In genomic region chr13:95678967-95679366, GRCh38 we compare ENCODE assay signal across 9 cellular contexts. TPM values are rescaled to one million over a fixed set of nuclear protein-coding genes. Genes with fewer than 3 reads are reported as not detected.
DNase-seq lines count a peak whose midpoint lies in the region; ATAC-seq and TF ChIP-seq lines count a peak whose summit lies in the region.
"Had no signal": no experiment of that assay in that cellular context is flagged by ENCODE, and none has a peak within 500 bp of the region (broad histone marks: within the 10 kb centered on the region; RNA-seq: fewer than 3 reads in every experiment).

No MANE protein-coding gene starts in this region.

- H3K9ac ChIP-seq in SU-DHL-6 (ENCODE audit: low read length) (peak overlapping the region; percentile 97; the same call in 1 of the 2 replicates), fibroblast of lung (ENCODE audit: insufficient read depth, low read length) (no peak overlapping the region), skeletal muscle satellite cell (ENCODE audit: low read depth, low read length) (peak overlapping the region; percentile 94)

- H3K27ac ChIP-seq in SU-DHL-6 (ENCODE audit: low read depth, low read length), result no peak overlapping the region
- H3K27ac ChIP-seq in fibroblast of lung (ENCODE audit: insufficient read depth, low read length), result no peak overlapping the region

- H4K20me1 ChIP-seq in SU-DHL-6 (ENCODE audit: low read depth, low read length) (peaks cover 22% of the 10 kb centered on the region; the same call in 1 of the 2 replicates), fibroblast of lung (ENCODE audit: control insufficient read depth, extremely low read depth, insufficient read depth, low read length) (no peaks in the 10 kb centered on the region)

- POLR2A ChIA-PET in activated CD4-positive, alpha-beta T cell treated with anti-CD3 and anti-CD28 coated beads, Interleukin-2, amount 10 ng/mL, durations not matched to agents 7 days and 5 days (lab: Charles Lee), result no interaction called here

- peak overlapping the region; percentile 97 for H3K4me3 ChIP-seq in SU-DHL-6 (ENCODE audit: insufficient read depth, low read length, poor library complexity, severe bottlenecking)
- peak overlapping the region; percentile 24 to 97 (median 84) for H3K4me3 ChIP-seq in fibroblast of lung (replicated peaks in 1 of 4; ENCODE audit: control extremely low read depth in 1 of 4, insufficient read depth in 1 of 4, low read depth in 3 of 4, low read length in 4 of 4)
- peak overlapping the region; percentile 98 for H3K4me3 ChIP-seq in skeletal muscle satellite cell (ENCODE audit: low read length)

- no peaks in the 10 kb centered on the region for H3K9me2 ChIP-seq in SU-DHL-6 (replicated peaks; ENCODE audit: insufficient read depth, low read length)

- DNase-seq in activated CD4-positive, alpha-beta T cell treated with anti-CD3 and anti-CD28 coated beads, Interleukin-2, amount 10 ng/mL, durations not matched to agents 7 days and 5 days, result no peak
- no peak for DNase-seq in activated CD4-positive, alpha-beta T cell treated with anti-CD3 and anti-CD28 coated beads, Interleukin-2, amount 50 U/mL, for 4 hours
- no peak for DNase-seq in fibroblast of lung (ENCODE audit: low read depth in 2 of 2)
- no peak for DNase-seq in HUDEP-2 (lab: John Stamatoyannopoulos, UW; ENCODE audit: unreplicated experiment in 76 of 76)
- no peak for DNase-seq in left lobe of liver (ENCODE audit: low spot score)
- DNase-seq: SHP77 had no signal

- H3K4me1 ChIP-seq in fibroblast of lung (ENCODE audit: control insufficient read depth, extremely low read depth, insufficient read depth, low read length) (peaks cover 2% of the 10 kb centered on the region), skeletal muscle satellite cell (ENCODE audit: control insufficient read depth, insufficient read depth, low read length) (peaks cover 19% of the 10 kb centered on the region)

- no peaks in the 10 kb centered on the region for H3K36me3 ChIP-seq in SU-DHL-6 (ENCODE audit: low read length)
- no peaks in the 10 kb centered on the region for H3K36me3 ChIP-seq in fibroblast of lung (ENCODE audit: control insufficient read depth, insufficient read depth, low read length)
- H3K36me3 ChIP-seq in skeletal muscle satellite cell (ENCODE audit: insufficient read depth, low read length), result peaks cover 3% of the 10 kb centered on the region

- TF ChIP-seq CTCF in SU-DHL-6 (IDR thresholded peaks at IDR 0.05; ENCODE audit: insufficient read depth, low read length, poor library complexity, severe bottlenecking), result no peak
- no peak for TF ChIP-seq CTCF in fibroblast of lung (conservative IDR thresholded peaks at IDR 0.05 in 1 of 2, IDR thresholded peaks at IDR 0.05 in 1 of 2; ENCODE audit: low read depth in 1 of 2, low read length in 2 of 2)

- CTCF ChIA-PET in activated CD4-positive, alpha-beta T cell treated with anti-CD3 and anti-CD28 coated beads, Interleukin-2, amount 10 ng/mL, durations not matched to agents 7 days and 5 days (lab: Charles Lee), result no interaction called here

- ATAC-seq in GM19324 (IDR thresholded peaks at IDR 0.05; ENCODE audit: low FRiP score, unreplicated experiment), result no peak
- no peak for ATAC-seq in left lobe of liver

- H3K4me3 Mint-ChIP-seq in activated CD4-positive, alpha-beta T cell treated with anti-CD3 and anti-CD28 coated beads, Interleukin-2, amount 10 ng/mL, durations not matched to agents 7 days and 5 days, result peak overlapping the region; percentile 88

- peak overlapping the region; percentile 82 for H3K4me2 ChIP-seq in SU-DHL-6 (ENCODE audit: low read depth, low read length, poor library complexity, severe bottlenecking)
- H3K4me2 ChIP-seq in fibroblast of lung (ENCODE audit: extremely low read depth, insufficient read depth, low read length), result peak overlapping the region; percentile 80
- H3K4me2 ChIP-seq in skeletal muscle satellite cell (ENCODE audit: low read length), result peak overlapping the region; percentile 85

- H2AFZ ChIP-seq in SU-DHL-6 (ENCODE audit: low read depth, low read length, severe bottlenecking) (no peak overlapping the region), fibroblast of lung (ENCODE audit: low read length) (no peak overlapping the region)

- H3K27me3 ChIP-seq in SU-DHL-6 (ENCODE audit: low read length) (no peaks in the 10 kb centered on the region), fibroblast of lung (ENCODE audit: control insufficient read depth, insufficient read depth, low read length) (no peaks in the 10 kb centered on the region), skeletal muscle satellite cell (ENCODE audit: control insufficient read depth, insufficient read depth, low read length) (no peaks in the 10 kb centered on the region)

- peaks cover 29% of the 10 kb centered on the region for H3K36me3 Mint-ChIP-seq in activated CD4-positive, alpha-beta T cell treated with anti-CD3 and anti-CD28 coated beads, Interleukin-2, amount 10 ng/mL, durations not matched to agents 7 days and 5 days (ENCODE audit: low read depth)

- peaks cover under 1% of the 10 kb centered on the region for H3K9me3 Mint-ChIP-seq in activated CD4-positive, alpha-beta T cell treated with anti-CD3 and anti-CD28 coated beads, Interleukin-2, amount 10 ng/mL, durations not matched to agents 7 days and 5 days

- no peaks in the 10 kb centered on the region for H3K9me3 ChIP-seq in SU-DHL-6 (ENCODE audit: insufficient read depth, low read length)
- H3K9me3 ChIP-seq in fibroblast of lung (ENCODE audit: control insufficient read depth, insufficient read depth, low read depth, low read length), result no peaks in the 10 kb centered on the region
- H3K9me3 ChIP-seq in skeletal muscle satellite cell (replicated peaks; ENCODE audit: low read length), result no peaks in the 10 kb centered on the region

- H3K79me2 ChIP-seq in SU-DHL-6 (ENCODE audit: insufficient read depth, low read length), result peaks cover 73% of the 10 kb centered on the region
- H3K79me2 ChIP-seq in fibroblast of lung (ENCODE audit: control insufficient read depth, insufficient read depth, low read length), result peaks cover 55% of the 10 kb centered on the region

- H3F3A ChIP-seq in SU-DHL-6 (ENCODE audit: insufficient read depth), result peaks cover 11% of the 10 kb centered on the region; the same call in 1 of the 2 replicates

- H3K27ac Mint-ChIP-seq in activated CD4-positive, alpha-beta T cell treated with anti-CD3 and anti-CD28 coated beads, Interleukin-2, amount 10 ng/mL, durations not matched to agents 7 days and 5 days, result no peak overlapping the region

- no peaks in the 10 kb centered on the region for H3K27me3 Mint-ChIP-seq in activated CD4-positive, alpha-beta T cell treated with anti-CD3 and anti-CD28 coated beads, Interleukin-2, amount 10 ng/mL, durations not matched to agents 7 days and 5 days

- peaks cover 57% of the 10 kb centered on the region for H3K4me1 Mint-ChIP-seq in activated CD4-positive, alpha-beta T cell treated with anti-CD3 and anti-CD28 coated beads, Interleukin-2, amount 10 ng/mL, durations not matched to agents 7 days and 5 days

RNA-seq across cellular contexts. Expression of gene DNAJC3, which starts 2.0 kb away (rescaled TPM):
- total RNA-seq in activated CD4-positive, alpha-beta T cell treated with anti-CD3 and anti-CD28 coated beads, Interleukin-2, amount 10 ng/mL, durations not matched to agents 7 days and 5 days, result 10 to 100 TPM; 20.3 to 21.6 TPM
- total RNA-seq in fibroblast of lung (55.5 and 56.2 TPM in 2 replicates), left lobe of liver (50.7 TPM)
- 29.5 and 37.6 TPM in 2 replicates for polyA plus RNA-seq in fibroblast of lung
- 23.8 and 29.1 TPM in 2 replicates for polyA plus RNA-seq in fibroblast of lung (2012)
- polyA minus RNA-seq in fibroblast of lung (ENCODE audit: low replicate concordance), result 11.7 and 11.9 TPM in 2 replicates
- total RNA-seq in skeletal muscle satellite cell (2012; rRNA removed), result 50.5 and 51.0 TPM in 2 replicates

RNA-seq across cellular contexts. Expression of gene DZIP1, which starts 34.5 kb away (rescaled TPM):
- total RNA-seq in activated CD4-positive, alpha-beta T cell treated with anti-CD3 and anti-CD28 coated beads, Interleukin-2, amount 10 ng/mL, durations not matched to agents 7 days and 5 days, result under 1 TPM; 0.05 to 0.15 TPM
- total RNA-seq in fibroblast of lung (29.5 and 37.3 TPM in 2 replicates), left lobe of liver (1.2 TPM)
- polyA plus RNA-seq in fibroblast of lung, result 18.1 and 24.0 TPM in 2 replicates
- 24.9 and 32.9 TPM in 2 replicates for polyA plus RNA-seq in fibroblast of lung (2012)
- 3.6 and 8.3 TPM in 2 replicates for polyA minus RNA-seq in fibroblast of lung (ENCODE audit: low replicate concordance)
- total RNA-seq in skeletal muscle satellite cell (2012; rRNA removed), result 21.4 and 28.4 TPM in 2 replicates

Comparison
In these comparisons a context has a peak if more than half of its experiments do, and no peak if none do; other contexts are left out.
1. RNA of gene DZIP1, which starts 34.5 kb away (total RNA-seq): 29.5 to 37.3 TPM in fibroblast of lung; 1.2 TPM in left lobe of liver (single experiment) and 0.05 to 0.15 TPM in activated CD4-positive, alpha-beta T cell treated with anti-CD3 and anti-CD28 coated beads, Interleukin-2, amount 10 ng/mL, durations not matched to agents 7 days and 5 days; every median in the first group is over 10 times any median in the second.
2. Peak in every context shown above with its lines, with median percentiles within 50 percentile points of each other: H3K4me2 ChIP-seq and H3K4me3 ChIP-seq.